In genomic region chr9:7304596-7304995, GRCh38 we compare ENCODE assay signal across 29 cellular contexts.
"Had no signal": no experiment of that assay in that cellular context is flagged by ENCODE, and none has a peak within 500 bp of the region (broad histone marks: within the 10 kb centered on the region; RNA-seq: fewer than 3 reads in every experiment).

No MANE protein-coding gene starts in this region.

- DNase-seq: activated CD4-positive, alpha-beta memory T cell treated with anti-CD3 and anti-CD28 coated beads for 36 hours; activated CD4-positive, alpha-beta T cell treated with anti-CD3 and anti-CD28 coated beads, Interleukin-2, amount 10 ng/mL, durations not matched to agents 7 days and 5 days; activated CD8-positive, alpha-beta memory T cell treated with anti-CD3 and anti-CD28 coated beads for 24 hours; activated CD8-positive, alpha-beta memory T cell treated with anti-CD3 and anti-CD28 coated beads, Interleukin-2, amount 10 ng/mL, durations not matched to agents 7 days and 5 days; activated CD8-positive, alpha-beta memory T cell treated with anti-CD3 and anti-CD28 coated beads, Interleukin-2, amount 50 U/mL, for 48 hours; activated effector memory CD4-positive, alpha-beta T cell treated with Interleukin-2 at 50 U/mL for 16 hours; activated naive CD4-positive, alpha-beta T cell treated with anti-CD3 and anti-CD28 coated beads, Interleukin-2, amount 10 ng/mL, durations not matched to agents 7 days and 5 days; activated naive CD8-positive, alpha-beta T cell treated with anti-CD3 and anti-CD28 coated beads, Interleukin-2, amount 50 U/mL, for 24 hours; activated T-cell treated with anti-CD3 and anti-CD28 coated beads, Interleukin-2, amount 50 U/mL, for 48 hours; Kasumi-1; KG1; MG63; NCI-H1048; NCI-H146; NCI-H187; NCI-H2029 treated with DMSO at 0.1 percent for 48 hours; NCI-H345; NCI-H524 treated with DMSO at 0.1 percent for 48 hours; RPMI8226; SHP77 treated with DMSO at 0.1 percent for 48 hours; SK-N-SH had no signal

- H3K9ac ChIP-seq: SK-N-SH had no signal

- FAIRE-seq: bronchial epithelial cell, TTC549 had no signal

- H3K4me2 ChIP-seq: SK-N-SH had no signal

- H3K36me3 ChIP-seq: MG63, SJSA1 had no signal

- H3K27me3 Mint-ChIP-seq: activated naive CD4-positive, alpha-beta T cell treated with anti-CD3 and anti-CD28 coated beads, Interleukin-2, amount 10 ng/mL, durations not matched to agents 7 days and 5 days had no signal

- H3K4me1 Mint-ChIP-seq: activated CD4-positive, alpha-beta T cell treated with anti-CD3 and anti-CD28 coated beads, Interleukin-2, amount 10 ng/mL, durations not matched to agents 7 days and 5 days; activated CD8-positive, alpha-beta memory T cell treated with anti-CD3 and anti-CD28 coated beads, Interleukin-2, amount 10 ng/mL, durations not matched to agents 7 days and 5 days; activated naive CD4-positive, alpha-beta T cell treated with anti-CD3 and anti-CD28 coated beads, Interleukin-2, amount 10 ng/mL, durations not matched to agents 7 days and 5 days; brain had no signal

- H3K27me3 ChIP-seq: MG63, SJSA1 had no signal

- H3K36me3 Mint-ChIP-seq: activated naive CD4-positive, alpha-beta T cell treated with anti-CD3 and anti-CD28 coated beads, Interleukin-2, amount 10 ng/mL, durations not matched to agents 7 days and 5 days; brain had no signal

- H3K9me3 ChIP-seq: MG63, SJSA1, SK-N-SH had no signal

- H3K27ac ChIP-seq: SJSA1 had no signal

- H3K27ac Mint-ChIP-seq: activated CD4-positive, alpha-beta memory T cell treated with anti-CD3 and anti-CD28 coated beads for 36 hours; activated CD4-positive, alpha-beta T cell treated with anti-CD3 and anti-CD28 coated beads, Interleukin-2, amount 10 ng/mL, durations not matched to agents 7 days and 5 days; activated CD8-positive, alpha-beta memory T cell treated with anti-CD3 and anti-CD28 coated beads, Interleukin-2, amount 10 ng/mL, durations not matched to agents 7 days and 5 days; activated naive CD4-positive, alpha-beta T cell treated with anti-CD3 and anti-CD28 coated beads, Interleukin-2, amount 10 ng/mL, durations not matched to agents 7 days and 5 days; activated naive CD8-positive, alpha-beta T cell; brain; T-helper 1 cell treated with Interleukin-12 subunit alpha and Interleukin-12 subunit beta and Interleukin-4 antibody, amounts not matched to agents 30 μg/mL and 1 μg/mL, for 36 hours; T-helper 2 cell treated with Interferon-gamma antibody and Interleukin-4, amounts not matched to agents 5 μg/mL and 100 μg/mL, for 36 hours had no signal

- H3K4me1 ChIP-seq: SJSA1 had no signal

- H3K4me3 Mint-ChIP-seq: activated CD4-positive, alpha-beta memory T cell treated with anti-CD3 and anti-CD28 coated beads for 36 hours; activated CD4-positive, alpha-beta T cell treated with anti-CD3 and anti-CD28 coated beads, Interleukin-2, amount 10 ng/mL, durations not matched to agents 7 days and 5 days; activated CD8-positive, alpha-beta memory T cell treated with anti-CD3 and anti-CD28 coated beads, Interleukin-2, amount 10 ng/mL, durations not matched to agents 7 days and 5 days; activated naive CD4-positive, alpha-beta T cell treated with anti-CD3 and anti-CD28 coated beads, Interleukin-2, amount 10 ng/mL, durations not matched to agents 7 days and 5 days; activated naive CD8-positive, alpha-beta T cell; activated naive CD8-positive, alpha-beta T cell treated with anti-CD3 and anti-CD28 coated beads, Interleukin-2, amount 50 U/mL, for 24 hours; brain; T-helper 1 cell treated with Interleukin-12 subunit alpha and Interleukin-12 subunit beta and Interleukin-4 antibody, amounts not matched to agents 30 μg/mL and 1 μg/mL, for 36 hours; T-helper 2 cell treated with Interferon-gamma antibody and Interleukin-4, amounts not matched to agents 5 μg/mL and 100 μg/mL, for 36 hours had no signal

- ATAC-seq: activated CD8-positive, alpha-beta memory T cell treated with anti-CD3 and anti-CD28 coated beads, Interleukin-2, amount 10 ng/mL, durations not matched to agents 7 days and 5 days; activated naive CD8-positive, alpha-beta T cell treated with anti-CD3 and anti-CD28 coated beads, Interleukin-2, amount 50 U/mL, for 24 hours; Panc1 had no signal

- H3K4me3 ChIP-seq: MG63, SJSA1 had no signal
